ENCODE assay signal across 14 cellular contexts in genomic region chr3:50584391-50584790, GRCh38. TPM values are rescaled to one million over a fixed set of nuclear protein-coding genes. Genes with fewer than 3 reads are reported as not detected.
A peak's percentile ranks its signal among the peaks of the same experiment; 100 is the strongest.
DNase-seq lines count a peak whose midpoint lies in the region; TF ChIP-seq lines count a peak whose summit lies in the region.
"Had no signal": no experiment of that assay in that cellular context is flagged by ENCODE, and none has a peak within 500 bp of the region (broad histone marks: within the 10 kb centered on the region; RNA-seq: fewer than 3 reads in every experiment).

No MANE protein-coding gene starts in this region.

- peak overlapping the region; percentile 37 for H3K9ac ChIP-seq in HUES6 (ENCODE audit: low read length)

- WGBS in mesodermal cell (ENCODE audit: insufficient coverage in 2 of 2), 2 experiments, result 68 to 94% methylated on average over 2 of the region's 2 CpGs
- 83 to 87% methylated on average over 2 of the region's 2 CpGs for WGBS in sigmoid colon, 2 donors

- no peak for TF ChIP-seq POLR2A in sigmoid colon (IDR thresholded peaks at IDR 0.05)

- H3K27me3 ChIP-seq in HUES6 (ENCODE audit: control insufficient read depth, insufficient read depth, low read length) (no peaks in the 10 kb centered on the region), sigmoid colon (no peaks in the 10 kb centered on the region)
- no peaks in the 10 kb centered on the region for H3K27me3 ChIP-seq in effector memory CD4-positive, alpha-beta T cell (replicated peaks; ENCODE audit: control insufficient read depth, insufficient read depth, low read length, poor library complexity, severe bottlenecking)
- H3K27me3 ChIP-seq: colonic mucosa, pancreas had no signal

- H3K27ac ChIP-seq in C4-2B (peak overlapping the region; percentile 17; the same call in 1 of the 2 replicates), HUES6 (ENCODE audit: low read depth, low read length) (no peak overlapping the region), mesodermal cell (ENCODE audit: low read depth, low read length, severe bottlenecking) (peak overlapping the region; percentile 50), sigmoid colon (peak overlapping the region in 2 of 4 donors; percentile 6 to 32)
- H3K27ac ChIP-seq in effector memory CD4-positive, alpha-beta T cell (ENCODE audit: insufficient read depth, low read length, poor library complexity, severe bottlenecking), result no peak overlapping the region
- H3K27ac ChIP-seq: colonic mucosa had no signal

- TF ChIP-seq CTCF in C4-2B (conservative IDR thresholded peaks at IDR 0.05) (no peak), cardiac fibroblast (IDR thresholded peaks at IDR 0.05; ENCODE audit: low read depth, low read length) (no peak), sigmoid colon (IDR thresholded peaks at IDR 0.05) (no peak)

- DNase-seq in cardiac fibroblast (ENCODE audit: low read depth in 2 of 2) (peak; percentile 57 to 61), sigmoid colon (no peak), C1 segment of cervical spinal cord (lab: John Stamatoyannopoulos, UW) (no peak)
- DNase-seq in effector memory CD4-positive, alpha-beta T cell, result no peak
- no peak for DNase-seq in NK-92 treated with Interleukin-12 subunit alpha and Interleukin-12 subunit beta, amount 100 ng/mL, for 24 hours (lab: John Stamatoyannopoulos, UW)
- DNase-seq: colonic mucosa; left colon; stimulated activated CD4-positive, alpha-beta T cell treated with anti-CD3 and anti-CD28 coated beads, Interleukin-1b, Interleukin-23, amount 100 ng/mL, for 48 hours; stimulated activated naive CD4-positive, alpha-beta T cell; T-helper 9 cell had no signal

- TF ChIP-seq EP300 in sigmoid colon (IDR thresholded peaks at IDR 0.05), result no peak

- no peaks in the 10 kb centered on the region for H3K4me1 ChIP-seq in HUES6 (ENCODE audit: control insufficient read depth, insufficient read depth, low read length)
- H3K4me1 ChIP-seq in mesodermal cell (ENCODE audit: control insufficient read depth, insufficient read depth, low read length, poor library complexity, severe bottlenecking), result no peaks in the 10 kb centered on the region
- H3K4me1 ChIP-seq in sigmoid colon, result no peaks in the 10 kb centered on the region
- peaks cover 31% of the 10 kb centered on the region for H3K4me1 ChIP-seq in effector memory CD4-positive, alpha-beta T cell (ENCODE audit: control insufficient read depth, insufficient read depth, low read length, poor library complexity, severe bottlenecking)
- H3K4me1 ChIP-seq: colonic mucosa had no signal

- H3K36me3 ChIP-seq in HUES6 (ENCODE audit: control insufficient read depth, insufficient read depth, low read length) (peaks cover 40% of the 10 kb centered on the region), mesodermal cell (ENCODE audit: control insufficient read depth, insufficient read depth, low read length) (peaks cover 8% of the 10 kb centered on the region), sigmoid colon (peaks cover 0 to 35% (median 8%) of the 10 kb centered on the region in 4 donors)
- peaks cover 7% of the 10 kb centered on the region for H3K36me3 ChIP-seq in effector memory CD4-positive, alpha-beta T cell (ENCODE audit: control insufficient read depth, insufficient read depth, low read length)
- H3K36me3 ChIP-seq: colonic mucosa had no signal

- intact Hi-C loops in sigmoid colon (cut with DNase I), result no loop called here

- H3K9me3 ChIP-seq in HUES6 (ENCODE audit: control insufficient read depth, insufficient read depth, low read depth, low read length) (no peaks in the 10 kb centered on the region), mesodermal cell (ENCODE audit: control insufficient read depth, low read length) (no peaks in the 10 kb centered on the region), sigmoid colon (no peaks in the 10 kb centered on the region)
- H3K9me3 ChIP-seq in effector memory CD4-positive, alpha-beta T cell (ENCODE audit: control insufficient read depth, low read length), result no peaks in the 10 kb centered on the region
- H3K9me3 ChIP-seq: colonic mucosa, pancreas had no signal

- no peak overlapping the region for H3K4me3 ChIP-seq in HUES6 (ENCODE audit: low read depth, low read length)
- H3K4me3 ChIP-seq in cardiac fibroblast (replicated peaks in 1 of 2; ENCODE audit: low read depth in 2 of 2, low read length in 2 of 2), result no peak overlapping the region
- no peak overlapping the region for H3K4me3 ChIP-seq in mesodermal cell (ENCODE audit: extremely low read depth, insufficient read depth, low read length, poor library complexity, severe bottlenecking)
- no peak overlapping the region for H3K4me3 ChIP-seq in sigmoid colon
- H3K4me3 ChIP-seq in effector memory CD4-positive, alpha-beta T cell (ENCODE audit: insufficient read depth, low read depth, low read length, poor library complexity, severe bottlenecking), result no peak overlapping the region
- H3K4me3 ChIP-seq: colonic mucosa, pancreas had no signal

RNA-seq across cellular contexts. Expression of gene HEMK1, which starts 15.1 kb away (rescaled TPM):
- 22.7 TPM for polyA plus RNA-seq in mesodermal cell (2013, experiment 1 of 2)
- 14.3 TPM for polyA plus RNA-seq in mesodermal cell (2013, experiment 2 of 2)
- total RNA-seq in sigmoid colon, result 10 to 100 TPM in 1 of 4 donors, 1 to 10 TPM in 3; 5.0 to 13.3 (median 7.2) TPM
- 10 to 100 TPM in 2 of 3 donors, 1 to 10 TPM in 1; 9.6 to 17.7 (median 12.3) TPM for polyA plus RNA-seq in sigmoid colon

RNA-seq across cellular contexts. Expression of gene C3orf18, which starts 16.8 kb away (rescaled TPM):
- 12.3 TPM for polyA plus RNA-seq in mesodermal cell (2013, experiment 1 of 2)
- 10.0 TPM for polyA plus RNA-seq in mesodermal cell (2013, experiment 2 of 2)
- 10 to 100 TPM; 13.3 to 28.0 (median 16.0) TPM for total RNA-seq in sigmoid colon
- polyA plus RNA-seq in sigmoid colon, result 1 to 10 TPM; 1.8 to 4.0 (median 2.3) TPM

RNA-seq across cellular contexts. Expression of gene CISH, which starts 27.2 kb away (rescaled TPM):
- polyA plus RNA-seq in mesodermal cell (2013, experiment 1 of 2), result 4.3 TPM
- 3.9 TPM for polyA plus RNA-seq in mesodermal cell (2013, experiment 2 of 2)
- total RNA-seq in sigmoid colon, result 10 to 100 TPM in 1 of 4 donors, 1 to 10 TPM in 3; 2.1 to 17.0 (median 5.3) TPM
- polyA plus RNA-seq in sigmoid colon, result 10 to 100 TPM in 2 of 3 donors, 1 to 10 TPM in 1; 8.1 to 13.2 (median 11.8) TPM

RNA-seq across cellular contexts. Expression of gene MAPKAPK3, which starts 32.6 kb away (rescaled TPM):
- polyA plus RNA-seq in mesodermal cell (2013, experiment 1 of 2), result 19.4 TPM
- polyA plus RNA-seq in mesodermal cell (2013, experiment 2 of 2), result 19.2 TPM
- total RNA-seq in sigmoid colon, result 10 to 100 TPM; 15.2 to 22.2 (median 19.1) TPM
- polyA plus RNA-seq in sigmoid colon, result 10 to 100 TPM; 19.8 to 32.8 (median 30.3) TPM

Comparison
In these comparisons a context has a peak if more than half of its experiments do, and no peak if none do; other contexts are left out.
1. H3K27ac ChIP-seq: peak in C4-2B (single experiment) and mesodermal cell (single experiment); none in HUES6 (single experiment) and effector memory CD4-positive, alpha-beta T cell (single experiment).
2. DNase-seq: peak in cardiac fibroblast (2 of 2); none in sigmoid colon (single experiment), C1 segment of cervical spinal cord (0 of 14), effector memory CD4-positive, alpha-beta T cell (0 of 3) and NK-92 treated with Interleukin-12 subunit alpha and Interleukin-12 subunit beta, amount 100 ng/mL, for 24 hours (single experiment).